Comparison of ENCODE assay signal across 1 cellular context in genomic region chr3:197521277-197522182, GRCh38.
TF ChIP-seq lines count a peak whose summit lies in the region.

No MANE protein-coding gene starts in this region.

TF ChIP-seq in IMR-90, 13 proteins besides CTCF, POLR2A, EP300 and RAD21 (continued from another document):
- TF ChIP-seq RCOR1 (IDR thresholded peaks at IDR 0.05; ENCODE audit: insufficient replicate concordance, low read length) (no peak), MAFK (IDR thresholded peaks at IDR 0.05; ENCODE audit: low read depth, low read length) (no peak), FOS (IDR thresholded peaks at IDR 0.05; ENCODE audit: low read depth, low read length) (no peak), CHD1 (IDR thresholded peaks at IDR 0.05; ENCODE audit: low read depth, low read length) (no peak), MAZ (IDR thresholded peaks at IDR 0.05; ENCODE audit: borderline replicate concordance, low read depth, low read length) (no peak), RFX5 (IDR thresholded peaks at IDR 0.05; ENCODE audit: low read depth, low read length) (no peak), CEBPB (IDR thresholded peaks at IDR 0.05; ENCODE audit: low read depth, low read length) (no peak), MXI1 (IDR thresholded peaks at IDR 0.05; ENCODE audit: borderline replicate concordance, low read depth, low read length) (no peak), BHLHE40 (IDR thresholded peaks at IDR 0.05; ENCODE audit: low read depth, low read length) (no peak)
